18 cellular contexts compared by ENCODE assay signal in genomic region chr17:38600416-38600815, GRCh38.
DNase-seq lines count a peak whose midpoint lies in the region; ATAC-seq lines count a peak whose summit lies in the region.
"Had no signal": no experiment of that assay in that cellular context is flagged by ENCODE, and none has a peak within 500 bp of the region (broad histone marks: within the 10 kb centered on the region; RNA-seq: fewer than 3 reads in every experiment).

No MANE protein-coding gene starts in this region.

- DNase-seq in iPS-NIHi11 (ENCODE audit: low spot score) = no peak
- no peak for DNase-seq in NCI-H2107 (lab: John Stamatoyannopoulos, UW)
- DNase-seq in activated CD8-positive, alpha-beta memory T cell treated with anti-CD3 and anti-CD28 coated beads for 24 hours = no peak
- DNase-seq: DMS153, HCEC 1CT, MV-4-11, NCI-H1417, NCI-H187 treated with DMSO at 0.1 percent for 48 hours, NCI-H446 treated with DMSO at 0.1 percent for 48 hours, Right ventricle myocardium superior had no signal

- H3K36me3 ChIP-seq in BLaER1 (no peaks in the 10 kb centered on the region), HUES48 (ENCODE audit: control insufficient read depth, insufficient read depth, low read length) (no peaks in the 10 kb centered on the region)

- no peak overlapping the region for H3K27ac ChIP-seq in BLaER1
- peak overlapping the region; percentile 27 for H3K27ac ChIP-seq in HUES48 (ENCODE audit: low read depth, low read length)
- H3K27ac ChIP-seq in angular gyrus (ENCODE audit: low read depth, low read length) = peak overlapping the region; percentile 56
- peak overlapping the region; percentile 58 for H3K27ac ChIP-seq in layer of hippocampus (ENCODE audit: low read depth, low read length)
- H3K27ac ChIP-seq: C4-2B, HL-60 had no signal

- H3K4me1 ChIP-seq in BLaER1 = peaks cover 51% of the 10 kb centered on the region
- H3K4me1 ChIP-seq in HUES48 (ENCODE audit: control insufficient read depth, insufficient read depth, low read length) = peaks cover 51% of the 10 kb centered on the region

- peak overlapping the region; percentile 78 for H3K4me2 ChIP-seq in BLaER1

- peaks cover 22% of the 10 kb centered on the region for H4K20me1 ChIP-seq in BLaER1

- ATAC-seq in HG03196 (IDR thresholded peaks at IDR 0.05; ENCODE audit: unreplicated experiment) = no peak
- ATAC-seq: Panc1 had no signal

- H3K9me3 ChIP-seq in BLaER1 = no peaks in the 10 kb centered on the region
- no peaks in the 10 kb centered on the region for H3K9me3 ChIP-seq in HUES48 (ENCODE audit: control insufficient read depth, insufficient read depth, low read length)

- H3K27me3 ChIP-seq in BLaER1 (peaks cover 26% of the 10 kb centered on the region), HUES48 (ENCODE audit: control insufficient read depth, insufficient read depth, low read length) (peaks cover 52% of the 10 kb centered on the region), layer of hippocampus (ENCODE audit: control insufficient read depth, insufficient read depth, low read length) (peaks cover 2% of the 10 kb centered on the region)

- H3K9ac ChIP-seq in BLaER1 (no peak overlapping the region), HUES48 (ENCODE audit: low read depth, low read length) (no peak overlapping the region)

- H3K4me3 ChIP-seq in BLaER1 (no peak overlapping the region), HUES48 (ENCODE audit: low read depth, low read length) (no peak overlapping the region)
